In the genomic region with DNA sequence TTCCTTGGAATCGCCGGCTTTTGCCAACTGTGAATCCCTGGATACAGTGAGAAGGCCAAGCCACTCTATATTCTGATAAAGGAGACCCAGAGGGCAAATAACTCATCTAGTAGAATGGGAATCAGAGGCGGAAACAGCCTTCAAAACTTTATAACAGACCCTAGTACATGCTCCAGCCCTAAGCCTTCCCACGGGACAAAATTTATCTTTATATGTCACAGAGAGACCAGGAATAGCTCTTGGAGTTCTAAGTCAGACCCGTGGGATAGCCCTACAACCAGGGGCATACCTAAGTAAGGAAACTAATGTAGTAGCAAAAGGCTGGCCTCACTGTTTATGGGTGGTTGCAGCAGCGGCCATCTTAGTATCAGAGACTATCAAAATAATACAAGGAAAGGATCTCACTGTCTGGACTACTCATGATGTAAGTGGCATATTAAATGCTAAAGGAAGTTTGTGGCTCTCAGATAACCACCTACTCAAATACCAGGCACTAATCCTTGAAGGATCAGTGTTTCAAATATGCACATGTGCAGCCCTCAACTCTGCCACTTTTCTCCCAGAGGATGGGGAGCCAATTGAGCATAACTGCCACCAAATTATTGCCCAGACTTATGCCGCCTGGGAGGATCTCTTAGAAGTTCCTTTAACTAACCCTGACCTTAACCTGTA, we compare ENCODE assay signal across 17 cellular contexts. TPM values are rescaled to one million over a fixed set of nuclear protein-coding genes. Genes with fewer than 3 reads are reported as not detected.
DNase-seq lines count a peak whose midpoint lies in the region; ATAC-seq and TF ChIP-seq lines count a peak whose summit lies in the region.
"Had no signal": no experiment of that assay in that cellular context is flagged by ENCODE, and none has a peak within 500 bp of the region (broad histone marks: within the 10 kb centered on the region; RNA-seq: fewer than 3 reads in every experiment).

No MANE protein-coding gene starts in this region.

- intact Hi-C loops in Right ventricle myocardium superior (cut with DNase I) = no loop called here
- intact Hi-C loops in Right ventricle myocardium inferior (cut with DNase I) = no loop called here
- intact Hi-C loops in CD8-positive, alpha-beta T cell (cut with DNase I, micrococcal nuclease) = no loop called here
- intact Hi-C loops in psoas muscle (cut with DNase I) = no loop called here
- intact Hi-C loops in MCF 10A (cut with micrococcal nuclease) = no loop called here
- intact Hi-C loops in sigmoid colon (cut with DNase I) = no loop called here

- POLR2A ChIA-PET in CD8-positive, alpha-beta T cell (lab: Charles Lee) = no interaction called here
- POLR2A ChIA-PET in MCF 10A (lab: Yijun Ruan, JAX) = no interaction called here

- H3K36me3 Mint-ChIP-seq in CD8-positive, alpha-beta T cell = peaks cover 34% of the 10 kb centered on the region
- H3K36me3 Mint-ChIP-seq in activated naive CD8-positive, alpha-beta T cell treated with anti-CD3 and anti-CD28 coated beads, Interleukin-2, amount 50 U/mL, for 24 hours (ENCODE audit: low read depth) = peaks cover 24% of the 10 kb centered on the region
- no peaks in the 10 kb centered on the region for H3K36me3 Mint-ChIP-seq in MCF 10A (ENCODE audit: insufficient read depth, unreplicated experiment)

- no peak for TF ChIP-seq POLR2A in sigmoid colon (IDR thresholded peaks at IDR 0.05)

- peaks cover 11% of the 10 kb centered on the region for H3K4me1 ChIP-seq in CD8-positive, alpha-beta T cell (ENCODE audit: insufficient read depth, low read length)
- H3K4me1 ChIP-seq in psoas muscle (peaks cover 67% of the 10 kb centered on the region), sigmoid colon (peaks cover 0 to 12% (median 3%) of the 10 kb centered on the region in 4 donors)
- H3K4me1 ChIP-seq: HAP-1, Peyer's patch had no signal

- no peaks in the 10 kb centered on the region for H3K27me3 Mint-ChIP-seq in CD8-positive, alpha-beta T cell (ENCODE audit: low read depth)
- no peaks in the 10 kb centered on the region for H3K27me3 Mint-ChIP-seq in activated naive CD8-positive, alpha-beta T cell treated with anti-CD3 and anti-CD28 coated beads, Interleukin-2, amount 50 U/mL, for 24 hours
- H3K27me3 Mint-ChIP-seq in MCF 10A (ENCODE audit: insufficient read depth, unreplicated experiment) = no peaks in the 10 kb centered on the region
- H3K27me3 Mint-ChIP-seq: CD8-positive, alpha-beta memory T cell; IgD-negative memory B cell had no signal

- 52 to 77% (median 57%) methylated on average over 7 of the region's 7 CpGs for WGBS in psoas muscle, 3 donors
- 89 to 91% methylated on average over 7 of the region's 7 CpGs for WGBS in sigmoid colon, 2 donors

- DNase-seq in Right ventricle myocardium superior (no peak), Right ventricle myocardium inferior (ENCODE audit: missing footprints) (no peak), psoas muscle (no peak), MCF 10A (ENCODE audit: unreplicated experiment) (no peak), sigmoid colon (no peak)
- DNase-seq in CD8-positive, alpha-beta T cell = no peak
- DNase-seq in activated naive CD8-positive, alpha-beta T cell treated with anti-CD3 and anti-CD28 coated beads, Interleukin-2, amount 50 U/mL, for 24 hours = no peak
- DNase-seq: BE2C; CD8-positive, alpha-beta memory T cell; GM23248; Karpas-422; NCI-H1105 treated with DMSO at 0.1 percent for 48 hours; NCI-H1694; Peyer's patch had no signal

- peak; percentile 18 for ATAC-seq in Right ventricle myocardium superior (ENCODE audit: poor library complexity)
- ATAC-seq in Right ventricle myocardium inferior = no peak
- no peak for ATAC-seq in CD8-positive, alpha-beta T cell
- no peak for ATAC-seq in activated naive CD8-positive, alpha-beta T cell treated with anti-CD3 and anti-CD28 coated beads, Interleukin-2, amount 50 U/mL, for 24 hours
- no peak for ATAC-seq in psoas muscle
- no peak for ATAC-seq in HG02970 (IDR thresholded peaks at IDR 0.05; ENCODE audit: low FRiP score, unreplicated experiment)

- H3K9me3 Mint-ChIP-seq in CD8-positive, alpha-beta T cell = peaks cover 7% of the 10 kb centered on the region
- H3K9me3 Mint-ChIP-seq in activated naive CD8-positive, alpha-beta T cell treated with anti-CD3 and anti-CD28 coated beads, Interleukin-2, amount 50 U/mL, for 24 hours = peaks cover 7% of the 10 kb centered on the region
- H3K9me3 Mint-ChIP-seq in MCF 10A (ENCODE audit: unreplicated experiment) = no peaks in the 10 kb centered on the region

- no peak overlapping the region for H3K4me3 ChIP-seq in CD8-positive, alpha-beta T cell (ENCODE audit: low read depth, low read length)
- no peak overlapping the region for H3K4me3 ChIP-seq in psoas muscle
- H3K4me3 ChIP-seq in sigmoid colon = no peak overlapping the region
- H3K4me3 ChIP-seq: GM23248, HAP-1, Peyer's patch had no signal

- CTCF ChIA-PET in CD8-positive, alpha-beta T cell (lab: Charles Lee) = interaction anchor here (2.2 kb wide), 1 partner anchor 57 kb away, joined by 14 read pairs; no protein-coding TSS in a partner anchor
- CTCF ChIA-PET in MCF 10A (lab: Yijun Ruan, JAX) = interaction anchor here (0.6 to 2.8 kb wide), 3 partner anchors 57 to 339 kb away, joined by 3 to 16 read pairs (median 4); no protein-coding TSS in a partner anchor

- H3K4me1 Mint-ChIP-seq in CD8-positive, alpha-beta T cell (ENCODE audit: low read depth) = peaks cover 64% of the 10 kb centered on the region
- H3K4me1 Mint-ChIP-seq in activated naive CD8-positive, alpha-beta T cell treated with anti-CD3 and anti-CD28 coated beads, Interleukin-2, amount 50 U/mL, for 24 hours = peaks cover 32% of the 10 kb centered on the region
- peaks cover 7% of the 10 kb centered on the region for H3K4me1 Mint-ChIP-seq in MCF 10A (ENCODE audit: insufficient read depth, unreplicated experiment)

- H3K36me3 ChIP-seq in CD8-positive, alpha-beta T cell (ENCODE audit: insufficient read depth, low read length) = no peaks in the 10 kb centered on the region
- no peaks in the 10 kb centered on the region for H3K36me3 ChIP-seq in psoas muscle (ENCODE audit: insufficient read depth in 1 of 2, low read depth in 1 of 2)
- H3K36me3 ChIP-seq in sigmoid colon = no peaks in the 10 kb centered on the region
- H3K36me3 ChIP-seq: HAP-1, Peyer's patch had no signal

- H3K27ac ChIP-seq in CD8-positive, alpha-beta T cell (ENCODE audit: low read depth, low read length) = no peak overlapping the region
- H3K27ac ChIP-seq in psoas muscle (peak overlapping the region; percentile 46), sigmoid colon (no peak overlapping the region)
- H3K27ac ChIP-seq: GM23248, Peyer's patch had no signal

- H3K27ac Mint-ChIP-seq in CD8-positive, alpha-beta T cell = peak overlapping the region; percentile 53
- peak overlapping the region; percentile 41 for H3K27ac Mint-ChIP-seq in activated naive CD8-positive, alpha-beta T cell treated with anti-CD3 and anti-CD28 coated beads, Interleukin-2, amount 50 U/mL, for 24 hours
- no peak overlapping the region for H3K27ac Mint-ChIP-seq in MCF 10A (ENCODE audit: low read depth, unreplicated experiment)

- no peak overlapping the region for H3K4me3 Mint-ChIP-seq in CD8-positive, alpha-beta T cell
- no peak overlapping the region for H3K4me3 Mint-ChIP-seq in activated naive CD8-positive, alpha-beta T cell treated with anti-CD3 and anti-CD28 coated beads, Interleukin-2, amount 50 U/mL, for 24 hours
- no peak overlapping the region for H3K4me3 Mint-ChIP-seq in MCF 10A (ENCODE audit: unreplicated experiment)
- H3K4me3 Mint-ChIP-seq: CD8-positive, alpha-beta memory T cell; IgD-negative memory B cell had no signal

- no peaks in the 10 kb centered on the region for H3K27me3 ChIP-seq in CD8-positive, alpha-beta T cell (ENCODE audit: insufficient read depth, low read length)
- H3K27me3 ChIP-seq in psoas muscle (ENCODE audit: insufficient read depth in 3 of 3, low read length in 2 of 3) = no peaks in the 10 kb centered on the region
- H3K27me3 ChIP-seq in sigmoid colon = no peaks in the 10 kb centered on the region
- H3K27me3 ChIP-seq: BE2C, Peyer's patch had no signal

- H3K9me3 ChIP-seq in CD8-positive, alpha-beta T cell (ENCODE audit: low read length) = no peaks in the 10 kb centered on the region
- H3K9me3 ChIP-seq in psoas muscle (no peaks in the 10 kb centered on the region), sigmoid colon (no peaks in the 10 kb centered on the region)
- H3K9me3 ChIP-seq: BE2C, Peyer's patch had no signal

- no TSS peak for BruUV-seq in MCF 10A (replicated peaks; lab: Mats Ljungman, UMichigan)

- TF ChIP-seq EP300 in sigmoid colon (IDR thresholded peaks at IDR 0.05) = no peak

- no peak for TF ChIP-seq CTCF in CD8-positive, alpha-beta T cell (IDR thresholded peaks at IDR 0.05)
- TF ChIP-seq CTCF in psoas muscle (IDR thresholded peaks at IDR 0.05) (no peak), MCF 10A (IDR thresholded peaks at IDR 0.05; ENCODE audit: unreplicated experiment) (no peak), sigmoid colon (IDR thresholded peaks at IDR 0.05) (no peak)

RNA-seq across cellular contexts. Expression of a gene that starts 29.5 kb away (rescaled TPM):
- 17.6 TPM for total RNA-seq in Right ventricle myocardium superior
- 16.7 TPM for total RNA-seq in Right ventricle myocardium inferior
- total RNA-seq in CD8-positive, alpha-beta T cell = 10 to 100 TPM; 86.2 to 89.0 TPM
- 10 to 100 TPM; 18.9 to 25.1 (median 21.9) TPM for total RNA-seq in psoas muscle
- 1 to 10 TPM; 2.3 to 6.9 (median 5.0) TPM for polyA plus RNA-seq in psoas muscle
- 8.4 and 10.0 TPM in 2 replicates for total RNA-seq in MCF 10A (2022)
- total RNA-seq in sigmoid colon = 10 to 100 TPM; 12.8 to 17.4 (median 15.6) TPM
- polyA plus RNA-seq in sigmoid colon = 1 to 10 TPM in 1 of 3 donors, under 1 TPM in 2; 0.23 to 2.9 (median 0.60) TPM
